ENCODE assay signal across 1 cellular context in genomic region chr3:52091566-52092290, GRCh38.
TF ChIP-seq lines count a peak whose summit lies in the region.

No MANE protein-coding gene starts in this region.

TF ChIP-seq in HepG2, 621 proteins besides CTCF, POLR2A, EP300 and RAD21:
- TF ChIP-seq KAT8 (CRISPR knock-in tag; IDR thresholded peaks at IDR 0.05) (no peak), IRF9 (CRISPR knock-in tag; IDR thresholded peaks at IDR 0.05; ENCODE audit: borderline replicate concordance) (no peak), NKX3-1 (CRISPR knock-in tag; IDR thresholded peaks at IDR 0.05) (no peak), ZSCAN25 (CRISPR knock-in tag; IDR thresholded peaks at IDR 0.05) (no peak), GABPB1 (CRISPR knock-in tag; IDR thresholded peaks at IDR 0.05) (no peak), CEBPG (CRISPR knock-in tag; IDR thresholded peaks at IDR 0.05) (no peak), ZNF296 (CRISPR knock-in tag; conservative IDR thresholded peaks at IDR 0.05) (no peak), NR0B2 (CRISPR knock-in tag; IDR thresholded peaks at IDR 0.05) (no peak), POGZ (CRISPR knock-in tag; IDR thresholded peaks at IDR 0.05) (no peak), ZNF136 (CRISPR knock-in tag; IDR thresholded peaks at IDR 0.05; ENCODE audit: low read depth) (no peak), DNMT3B (CRISPR knock-in tag; conservative IDR thresholded peaks at IDR 0.05) (no peak), GATAD1 (CRISPR knock-in tag; IDR thresholded peaks at IDR 0.05) (no peak), KMT2B (CRISPR knock-in tag; IDR thresholded peaks at IDR 0.05) (no peak), ZNF841 (CRISPR knock-in tag; IDR thresholded peaks at IDR 0.05; ENCODE audit: borderline replicate concordance) (no peak), ZNF264 (CRISPR knock-in tag; IDR thresholded peaks at IDR 0.05) (no peak), ISL2 (CRISPR knock-in tag; IDR thresholded peaks at IDR 0.05) (no peak), MBNL3 (CRISPR knock-in tag; conservative IDR thresholded peaks at IDR 0.05) (no peak), ZNF251 (CRISPR knock-in tag; IDR thresholded peaks at IDR 0.05) (no peak), GLMP (CRISPR knock-in tag; IDR thresholded peaks at IDR 0.05; ENCODE audit: borderline replicate concordance) (no peak)
